ENCODE assay signal across 15 cellular contexts in the genomic region with DNA sequence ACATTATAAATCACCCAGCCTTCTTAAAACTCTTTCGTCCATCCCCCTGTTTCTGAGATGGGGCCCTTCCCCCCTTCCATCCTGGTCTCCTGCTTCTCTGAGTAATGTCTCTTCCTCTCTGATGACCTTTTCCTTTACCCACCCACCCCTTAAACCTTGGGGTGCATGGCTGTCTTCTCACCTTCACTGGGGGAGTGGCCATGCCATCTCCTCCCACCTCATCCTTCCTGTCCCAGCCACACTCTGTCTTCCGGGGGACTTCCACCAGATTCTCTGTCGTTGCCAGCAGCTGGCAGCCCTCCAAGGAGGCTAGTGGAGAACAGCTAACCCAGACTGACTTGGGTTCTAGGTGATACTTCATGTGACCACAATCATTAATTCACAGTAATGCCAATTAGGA.
DNase-seq lines count a peak whose midpoint lies in the region; ATAC-seq and TF ChIP-seq lines count a peak whose summit lies in the region.
"Had no signal": no experiment of that assay in that cellular context is flagged by ENCODE, and none has a peak within 500 bp of the region (broad histone marks: within the 10 kb centered on the region; RNA-seq: fewer than 3 reads in every experiment).

No MANE protein-coding gene starts in this region.

- no peak for TF ChIP-seq POLR2A in suprapubic skin (IDR thresholded peaks at IDR 0.05)

- no peak overlapping the region for H3K4me2 ChIP-seq in OCI-LY7 (ENCODE audit: low read length)

- H3K4me3 ChIP-seq in OCI-LY7 (ENCODE audit: low read depth, low read length, poor library complexity, severe bottlenecking) (no peak overlapping the region), right atrium auricular region (no peak overlapping the region), suprapubic skin (no peak overlapping the region)
- H3K4me3 ChIP-seq: thyroid gland had no signal

- peaks cover 12 to 21% of the 10 kb centered on the region in 2 donors for H3K27me3 Mint-ChIP-seq in natural killer cell treated with Interleukin-12 subunit alpha and Interleukin-12 subunit beta and Interleukin-15 and Interleukin-18, amount 100 ng/mL, for 72 hours
- H3K27me3 Mint-ChIP-seq in stimulated activated naive CD8-positive, alpha-beta T cell treated with anti-CD3 and anti-CD28 coated beads, Interleukin-15, amount 100 ng/mL, for 72 hours, result no peaks in the 10 kb centered on the region

- no peaks in the 10 kb centered on the region for H3K9me2 ChIP-seq in OCI-LY7 (ENCODE audit: insufficient read depth, low read length)

- no peak overlapping the region for H3K27ac ChIP-seq in OCI-LY7 (ENCODE audit: low read depth, low read length, poor library complexity, severe bottlenecking)
- H3K27ac ChIP-seq in right atrium auricular region, result no peak overlapping the region
- H3K27ac ChIP-seq in suprapubic skin, result no peak overlapping the region
- H3K27ac ChIP-seq: thyroid gland, VCaP had no signal

- ATAC-seq in natural killer cell treated with Interleukin-12 subunit alpha and Interleukin-12 subunit beta and Interleukin-15 and Interleukin-18, amount 100 ng/mL, for 72 hours, result peak in 1 of 2 donors; percentile 46
- peak; percentile 84 for ATAC-seq in stimulated activated naive CD8-positive, alpha-beta T cell treated with anti-CD3 and anti-CD28 coated beads, Interleukin-15, amount 100 ng/mL, for 72 hours

- POLR2A ChIA-PET in OCI-LY7 (lab: Charles Lee), result no interaction called here

- 62% methylated on average over 3 of the region's 3 CpGs for WGBS in suprapubic skin

- no peak for TF ChIP-seq CTCF in OCI-LY7 (conservative IDR thresholded peaks at IDR 0.05; ENCODE audit: low read length)
- TF ChIP-seq CTCF in right atrium auricular region (IDR thresholded peaks at IDR 0.05), result no peak
- TF ChIP-seq CTCF in suprapubic skin (IDR thresholded peaks at IDR 0.05), result no peak

- no peaks in the 10 kb centered on the region for H3K36me3 Mint-ChIP-seq in natural killer cell treated with Interleukin-12 subunit alpha and Interleukin-12 subunit beta and Interleukin-15 and Interleukin-18, amount 100 ng/mL, for 72 hours
- H3K36me3 Mint-ChIP-seq: brain had no signal

- intact Hi-C loops in OCI-LY7 (cut with micrococcal nuclease; ENCODE audit: unreplicated experiment), result no loop called here

- no peak overlapping the region for H3K27ac Mint-ChIP-seq in natural killer cell treated with Interleukin-12 subunit alpha and Interleukin-12 subunit beta and Interleukin-15 and Interleukin-18, amount 100 ng/mL, for 72 hours
- H3K27ac Mint-ChIP-seq in stimulated activated naive CD8-positive, alpha-beta T cell treated with anti-CD3 and anti-CD28 coated beads, Interleukin-15, amount 100 ng/mL, for 72 hours, result peak overlapping the region; percentile 86 to 97

- H3K9me3 Mint-ChIP-seq in natural killer cell treated with Interleukin-12 subunit alpha and Interleukin-12 subunit beta and Interleukin-15 and Interleukin-18, amount 100 ng/mL, for 72 hours, result no peaks in the 10 kb centered on the region
- no peaks in the 10 kb centered on the region for H3K9me3 Mint-ChIP-seq in stimulated activated naive CD8-positive, alpha-beta T cell treated with anti-CD3 and anti-CD28 coated beads, Interleukin-15, amount 100 ng/mL, for 72 hours
- H3K9me3 Mint-ChIP-seq: brain had no signal

- peak; percentile 16 to 23 for DNase-seq in activated CD4-positive, alpha-beta T cell treated with anti-CD3 and anti-CD28 coated beads for 24 hours (ENCODE audit: low read depth in 2 of 2)
- no peak for DNase-seq in activated CD4-positive, alpha-beta T cell treated with anti-CD3 and anti-CD28 coated beads for 1 hour
- DNase-seq in activated T-helper 1 cell treated with Interleukin-2 at 50 U/mL for 16 hours (ENCODE audit: low read depth) (peak; percentile 5), OCI-LY7 (ENCODE audit: low spot score) (no peak), right atrium auricular region (ENCODE audit: low spot score) (no peak), suprapubic skin (ENCODE audit: low spot score in 2 of 2) (no peak)
- DNase-seq in natural killer cell treated with Interleukin-12 subunit alpha and Interleukin-12 subunit beta and Interleukin-15 and Interleukin-18, amount 100 ng/mL, for 72 hours (ENCODE audit: low spot score), result no peak
- DNase-seq in stimulated activated naive CD8-positive, alpha-beta T cell treated with anti-CD3 and anti-CD28 coated beads, Interleukin-15, amount 100 ng/mL, for 72 hours, result peak; percentile 59 to 72
- DNase-seq: hippocampal formation, NCI-H1092 treated with DMSO at 0.1 percent for 48 hours, NCI-H446 treated with DMSO at 0.1 percent for 48 hours, nucleus accumbens, thyroid gland had no signal

- H3K4me1 Mint-ChIP-seq in natural killer cell treated with Interleukin-12 subunit alpha and Interleukin-12 subunit beta and Interleukin-15 and Interleukin-18, amount 100 ng/mL, for 72 hours (ENCODE audit: low read depth in 2 of 2), result peaks cover 8 to 11% of the 10 kb centered on the region in 2 donors
- H3K4me1 Mint-ChIP-seq in stimulated activated naive CD8-positive, alpha-beta T cell treated with anti-CD3 and anti-CD28 coated beads, Interleukin-15, amount 100 ng/mL, for 72 hours, result peaks cover 43% of the 10 kb centered on the region

- H3K4me1 ChIP-seq in OCI-LY7 (ENCODE audit: insufficient read depth, low read length, poor library complexity, severe bottlenecking) (no peaks in the 10 kb centered on the region), right atrium auricular region (peaks cover 0 to 23% of the 10 kb centered on the region in 2 donors), suprapubic skin (peaks cover 10% of the 10 kb centered on the region)

- H3K9me3 ChIP-seq in OCI-LY7 (ENCODE audit: low read length), result no peaks in the 10 kb centered on the region
- H3K9me3 ChIP-seq in right atrium auricular region, result no peaks in the 10 kb centered on the region
- no peaks in the 10 kb centered on the region for H3K9me3 ChIP-seq in suprapubic skin
- H3K9me3 ChIP-seq: thyroid gland had no signal

- no peaks in the 10 kb centered on the region for H3K79me2 ChIP-seq in OCI-LY7 (ENCODE audit: insufficient read depth, low read depth, low read length)

- no peak overlapping the region for H2AFZ ChIP-seq in OCI-LY7 (ENCODE audit: low read length)

- H4K20me1 ChIP-seq in OCI-LY7 (ENCODE audit: insufficient read depth, low read length), result no peaks in the 10 kb centered on the region

- peak overlapping the region; percentile 53 for H3K4me3 Mint-ChIP-seq in natural killer cell treated with Interleukin-12 subunit alpha and Interleukin-12 subunit beta and Interleukin-15 and Interleukin-18, amount 100 ng/mL, for 72 hours
- peak overlapping the region; percentile 90 to 95 for H3K4me3 Mint-ChIP-seq in stimulated activated naive CD8-positive, alpha-beta T cell treated with anti-CD3 and anti-CD28 coated beads, Interleukin-15, amount 100 ng/mL, for 72 hours

- H3K36me3 ChIP-seq in OCI-LY7 (ENCODE audit: insufficient read depth, low read length) (no peaks in the 10 kb centered on the region), right atrium auricular region (no peaks in the 10 kb centered on the region), suprapubic skin (no peaks in the 10 kb centered on the region)
- H3K36me3 ChIP-seq: thyroid gland had no signal

- no TSS peak for BruUV-seq in OCI-LY7 (replicated peaks; lab: Mats Ljungman, UMichigan)

- no peak for TF ChIP-seq EP300 in suprapubic skin (IDR thresholded peaks at IDR 0.05)

- CTCF ChIA-PET in OCI-LY7 (lab: Charles Lee; ENCODE audit: unreplicated experiment), result no interaction called here

- H3K27me3 ChIP-seq in right atrium auricular region, result no peaks in the 10 kb centered on the region
- H3K27me3 ChIP-seq in suprapubic skin, result peaks cover 3% of the 10 kb centered on the region
- H3K27me3 ChIP-seq: thyroid gland had no signal

Comparison
In these comparisons a context has a peak if more than half of its experiments do, and no peak if none do; other contexts are left out.
1. DNase-seq: peak in activated CD4-positive, alpha-beta T cell treated with anti-CD3 and anti-CD28 coated beads for 24 hours (2 of 2), activated T-helper 1 cell treated with Interleukin-2 at 50 U/mL for 16 hours (single experiment) and stimulated activated naive CD8-positive, alpha-beta T cell treated with anti-CD3 and anti-CD28 coated beads, Interleukin-15, amount 100 ng/mL, for 72 hours (2 of 2); none in activated CD4-positive, alpha-beta T cell treated with anti-CD3 and anti-CD28 coated beads for 1 hour (single experiment), natural killer cell treated with Interleukin-12 subunit alpha and Interleukin-12 subunit beta and Interleukin-15 and Interleukin-18, amount 100 ng/mL, for 72 hours (single experiment), OCI-LY7 (single experiment), right atrium auricular region (single experiment) and suprapubic skin (0 of 2).
2. H3K27ac Mint-ChIP-seq: peak in stimulated activated naive CD8-positive, alpha-beta T cell treated with anti-CD3 and anti-CD28 coated beads, Interleukin-15, amount 100 ng/mL, for 72 hours (2 of 2); none in natural killer cell treated with Interleukin-12 subunit alpha and Interleukin-12 subunit beta and Interleukin-15 and Interleukin-18, amount 100 ng/mL, for 72 hours (0 of 2).